In genomic region chr6:28337103-28337520, GRCh38 we compare ENCODE assay signal across 10 cellular contexts. TPM values are rescaled to one million over a fixed set of nuclear protein-coding genes. Genes with fewer than 3 reads are reported as not detected.
A peak's percentile ranks its signal among the peaks of the same experiment; 100 is the strongest.
DNase-seq lines count a peak whose midpoint lies in the region; ATAC-seq, FAIRE-seq and TF ChIP-seq lines count a peak whose summit lies in the region.
"Had no signal": no experiment of that assay in that cellular context is flagged by ENCODE, and none has a peak within 500 bp of the region (broad histone marks: within the 10 kb centered on the region; RNA-seq: fewer than 3 reads in every experiment).

No MANE protein-coding gene starts in this region.

- peaks cover 8% of the 10 kb centered on the region for H3K27me3 Mint-ChIP-seq in activated T-helper 1 cell treated with anti-CD3 and anti-CD28 coated beads, Interleukin-12 subunit alpha, Interleukin-12 subunit beta, Interleukin-2, Interleukin-4 antibody, amounts not matched to agents 30 ng/mL and 10 ng/mL and 1 ng/mL, durations not matched to agents 14 hours and 24 hours and 36 hours (ENCODE audit: insufficient read depth)
- H3K27me3 Mint-ChIP-seq: activated B cell treated with CpG ODN at 0.5 μM for 24 hours had no signal

- no peak overlapping the region for H2AFZ ChIP-seq in OCI-LY3 (ENCODE audit: low read depth, low read length)

- H3K4me3 ChIP-seq in OCI-LY3 (ENCODE audit: low read length): peak overlapping the region; percentile 91
- H3K4me3 ChIP-seq in retinal pigment epithelial cell (ENCODE audit: low read length): peak overlapping the region; percentile 68

- H3K36me3 ChIP-seq in OCI-LY3 (replicated peaks; ENCODE audit: low read depth, low read length): no peaks in the 10 kb centered on the region

- no peak for ATAC-seq in GM19035 (IDR thresholded peaks at IDR 0.05; ENCODE audit: unreplicated experiment)

- H3K4me1 ChIP-seq in OCI-LY3 (ENCODE audit: low read length): peaks cover 6% of the 10 kb centered on the region

- TF ChIP-seq CTCF in OCI-LY3 (IDR thresholded peaks at IDR 0.05; ENCODE audit: low read depth, low read length) (no peak), retinal pigment epithelial cell (conservative IDR thresholded peaks at IDR 0.05; ENCODE audit: low read depth, low read length) (no peak), GM20000 (IDR thresholded peaks at IDR 0.05; ENCODE audit: extremely low read depth, missing control alignments) (no peak)

- no peak overlapping the region for H3K27ac ChIP-seq in OCI-LY3 (ENCODE audit: low read length)

- intact Hi-C loops in activated T-helper 1 cell treated with anti-CD3 and anti-CD28 coated beads, Interleukin-12 subunit alpha, Interleukin-12 subunit beta, Interleukin-2, Interleukin-4 antibody, amounts not matched to agents 30 ng/mL and 10 ng/mL and 1 ng/mL, durations not matched to agents 14 hours and 24 hours and 36 hours (cut with micrococcal nuclease): loop anchor here (5.0 kb wide), 4 partner anchors 55 to 500 kb away; partner anchors contain the start of gene PGBD1

- H3K27ac Mint-ChIP-seq in activated T-helper 1 cell treated with anti-CD3 and anti-CD28 coated beads, Interleukin-12 subunit alpha, Interleukin-12 subunit beta, Interleukin-2, Interleukin-4 antibody, amounts not matched to agents 30 ng/mL and 10 ng/mL and 1 ng/mL, durations not matched to agents 14 hours and 24 hours and 36 hours: no peak overlapping the region
- H3K27ac Mint-ChIP-seq: activated B cell treated with CpG ODN at 0.5 μM for 24 hours had no signal

- no peaks in the 10 kb centered on the region for H4K20me1 ChIP-seq in OCI-LY3 (ENCODE audit: insufficient read depth, low read length)

- no peak overlapping the region for H3K4me3 Mint-ChIP-seq in activated T-helper 1 cell treated with anti-CD3 and anti-CD28 coated beads, Interleukin-12 subunit alpha, Interleukin-12 subunit beta, Interleukin-2, Interleukin-4 antibody, amounts not matched to agents 30 ng/mL and 10 ng/mL and 1 ng/mL, durations not matched to agents 14 hours and 24 hours and 36 hours
- H3K4me3 Mint-ChIP-seq: activated B cell treated with CpG ODN at 0.5 μM for 24 hours had no signal

- TF ChIP-seq POLR2A in GM12892 (IDR thresholded peaks at IDR 0.05; ENCODE audit: low read depth, low read length) (no peak), erythroblast (IDR thresholded peaks at IDR 0.05; ENCODE audit: low read length) (no peak)

- H3K9me3 ChIP-seq in OCI-LY3 (ENCODE audit: insufficient read depth, low read length): no peaks in the 10 kb centered on the region

- no peak overlapping the region for H3K9ac ChIP-seq in OCI-LY3 (ENCODE audit: low read length)

- DNase-seq in GM12892 (ENCODE audit: insufficient read length) (no peak), erythroblast (lab: John Stamatoyannopoulos, UW) (peak; percentile 58 to 64), retinal pigment epithelial cell (ENCODE audit: low read depth) (no peak), GM20000 (ENCODE audit: low spot score) (no peak), NCI-H1417 (lab: John Stamatoyannopoulos, UW) (no peak)
- DNase-seq in activated T-helper 1 cell treated with anti-CD3 and anti-CD28 coated beads, Interleukin-12 subunit alpha, Interleukin-12 subunit beta, Interleukin-2, Interleukin-4 antibody, amounts not matched to agents 30 ng/mL and 10 ng/mL and 1 ng/mL, durations not matched to agents 14 hours and 24 hours and 36 hours (ENCODE audit: low spot score): no peak
- DNase-seq: activated B cell treated with CpG ODN at 0.5 μM for 24 hours had no signal

- peak overlapping the region; percentile 68 for H3K4me2 ChIP-seq in OCI-LY3 (ENCODE audit: low read length)

- H3K9me3 Mint-ChIP-seq in activated T-helper 1 cell treated with anti-CD3 and anti-CD28 coated beads, Interleukin-12 subunit alpha, Interleukin-12 subunit beta, Interleukin-2, Interleukin-4 antibody, amounts not matched to agents 30 ng/mL and 10 ng/mL and 1 ng/mL, durations not matched to agents 14 hours and 24 hours and 36 hours: peaks cover 25% of the 10 kb centered on the region

- no peaks in the 10 kb centered on the region for H3K36me3 Mint-ChIP-seq in activated T-helper 1 cell treated with anti-CD3 and anti-CD28 coated beads, Interleukin-12 subunit alpha, Interleukin-12 subunit beta, Interleukin-2, Interleukin-4 antibody, amounts not matched to agents 30 ng/mL and 10 ng/mL and 1 ng/mL, durations not matched to agents 14 hours and 24 hours and 36 hours (ENCODE audit: low read depth)

- H3K79me2 ChIP-seq in OCI-LY3 (ENCODE audit: low read length): no peaks in the 10 kb centered on the region

- no peaks in the 10 kb centered on the region for H3K27me3 ChIP-seq in OCI-LY3 (ENCODE audit: low read depth, low read length)

- peak; percentile 44 for FAIRE-seq in GM12892 (lab: Jason Lieb, UNC)
- FAIRE-seq: G401.6 had no signal

- H3K4me1 Mint-ChIP-seq in activated T-helper 1 cell treated with anti-CD3 and anti-CD28 coated beads, Interleukin-12 subunit alpha, Interleukin-12 subunit beta, Interleukin-2, Interleukin-4 antibody, amounts not matched to agents 30 ng/mL and 10 ng/mL and 1 ng/mL, durations not matched to agents 14 hours and 24 hours and 36 hours (ENCODE audit: low read depth): no peaks in the 10 kb centered on the region
- H3K4me1 Mint-ChIP-seq: activated B cell treated with CpG ODN at 0.5 μM for 24 hours had no signal

RNA-seq across cellular contexts. Expression of gene ZSCAN31, which starts 1.2 kb away (rescaled TPM):
- 1.6 TPM for polyA plus RNA-seq in GM12892 (2012; ENCODE audit: missing spikeins)
- 1.0 and 1.2 TPM in 2 replicates for total RNA-seq in activated T-helper 1 cell treated with anti-CD3 and anti-CD28 coated beads, Interleukin-12 subunit alpha, Interleukin-12 subunit beta, Interleukin-2, Interleukin-4 antibody, amounts not matched to agents 30 ng/mL and 10 ng/mL and 1 ng/mL, durations not matched to agents 14 hours and 24 hours and 36 hours

RNA-seq across cellular contexts. Expression of gene ZKSCAN3, which starts 12.6 kb away (rescaled TPM):
- 3.2 TPM for polyA plus RNA-seq in GM12892 (2012; ENCODE audit: missing spikeins)
- 2.9 and 3.3 TPM in 2 replicates for total RNA-seq in activated T-helper 1 cell treated with anti-CD3 and anti-CD28 coated beads, Interleukin-12 subunit alpha, Interleukin-12 subunit beta, Interleukin-2, Interleukin-4 antibody, amounts not matched to agents 30 ng/mL and 10 ng/mL and 1 ng/mL, durations not matched to agents 14 hours and 24 hours and 36 hours

RNA-seq across cellular contexts. Expression of gene PGBD1, which starts 55.7 kb away (rescaled TPM):
- 3.0 TPM for polyA plus RNA-seq in GM12892 (2012; ENCODE audit: missing spikeins)
- 1.7 and 2.0 TPM in 2 replicates for total RNA-seq in activated T-helper 1 cell treated with anti-CD3 and anti-CD28 coated beads, Interleukin-12 subunit alpha, Interleukin-12 subunit beta, Interleukin-2, Interleukin-4 antibody, amounts not matched to agents 30 ng/mL and 10 ng/mL and 1 ng/mL, durations not matched to agents 14 hours and 24 hours and 36 hours

Comparison
In these comparisons a context has a peak if more than half of its experiments do, and no peak if none do; other contexts are left out.
1. DNase-seq: peak in erythroblast (2 of 2); none in GM12892 (single experiment), retinal pigment epithelial cell (single experiment), GM20000 (single experiment), activated T-helper 1 cell treated with anti-CD3 and anti-CD28 coated beads, Interleukin-12 subunit alpha, Interleukin-12 subunit beta, Interleukin-2, Interleukin-4 antibody, amounts not matched to agents 30 ng/mL and 10 ng/mL and 1 ng/mL, durations not matched to agents 14 hours and 24 hours and 36 hours (single experiment) and NCI-H1417 (0 of 3).